13 cellular contexts compared by ENCODE assay signal in genomic region chr17:43634681-43635125, GRCh38. TPM values are rescaled to one million over a fixed set of nuclear protein-coding genes. Genes with fewer than 3 reads are reported as not detected.
DNase-seq lines count a peak whose midpoint lies in the region; ATAC-seq and TF ChIP-seq lines count a peak whose summit lies in the region.
"Had no signal": no experiment of that assay in that cellular context is flagged by ENCODE, and none has a peak within 500 bp of the region (broad histone marks: within the 10 kb centered on the region; RNA-seq: fewer than 3 reads in every experiment).

No MANE protein-coding gene starts in this region.

- TF ChIP-seq POLR2A in body of pancreas (IDR thresholded peaks at IDR 0.05): no peak
- no peak for TF ChIP-seq POLR2A in suprapubic skin (IDR thresholded peaks at IDR 0.05)

- ATAC-seq in body of pancreas: peak; percentile 42
- ATAC-seq in foreskin keratinocyte: peak; percentile 42

- no peak overlapping the region for H3K4me3 ChIP-seq in body of pancreas
- H3K4me3 ChIP-seq in mesendoderm (ENCODE audit: low read length): no peak overlapping the region
- no peak overlapping the region for H3K4me3 ChIP-seq in suprapubic skin
- H3K4me3 ChIP-seq: BLaER1 treated with 17β-estradiol and CSF1 and Interleukin-3, amounts not matched to agents 10 nM and 100 nM; tibial artery had no signal

- no peak overlapping the region for H3K4me2 ChIP-seq in mesendoderm (ENCODE audit: low read length)
- H3K4me2 ChIP-seq: BLaER1 treated with 17β-estradiol and CSF1 and Interleukin-3, amounts not matched to agents 10 nM and 100 nM had no signal

- no peaks in the 10 kb centered on the region for H3K79me1 ChIP-seq in mesendoderm (ENCODE audit: low read length)

- no peaks in the 10 kb centered on the region for H3K9me3 ChIP-seq in body of pancreas
- no peaks in the 10 kb centered on the region for H3K9me3 ChIP-seq in suprapubic skin
- H3K9me3 ChIP-seq: BLaER1 treated with 17β-estradiol and CSF1 and Interleukin-3, amounts not matched to agents 10 nM and 100 nM; tibial artery had no signal

- no peak overlapping the region for H2BK120ac ChIP-seq in mesendoderm (ENCODE audit: low read depth, low read length)

- H3K4me1 ChIP-seq in body of pancreas (no peaks in the 10 kb centered on the region), foreskin keratinocyte (peaks cover 5% of the 10 kb centered on the region), mesendoderm (ENCODE audit: control insufficient read depth, low read depth, low read length) (no peaks in the 10 kb centered on the region), suprapubic skin (peaks cover 13% of the 10 kb centered on the region)
- H3K4me1 ChIP-seq: tibial artery had no signal

- intact Hi-C loops in body of pancreas (cut with DNase I): no loop called here

- no peak overlapping the region for H3K9ac ChIP-seq in mesendoderm (ENCODE audit: low read length)
- H3K9ac ChIP-seq: BLaER1 treated with 17β-estradiol and CSF1 and Interleukin-3, amounts not matched to agents 10 nM and 100 nM had no signal

- no peak overlapping the region for H2BK15ac ChIP-seq in mesendoderm (replicated peaks; ENCODE audit: low read depth)

- no peak overlapping the region for H2BK5ac ChIP-seq in mesendoderm (ENCODE audit: low read length)

- no peak overlapping the region for H3K4ac ChIP-seq in mesendoderm (ENCODE audit: low read depth, low read length)

- no peak overlapping the region for H3K18ac ChIP-seq in mesendoderm (ENCODE audit: low read length)

- DNase-seq in body of pancreas (peak in 2 of 4 donors; percentile 6 to 8), foreskin keratinocyte (peak; percentile 55 to 73), mesendoderm (no peak), suprapubic skin (ENCODE audit: low spot score in 2 of 2) (no peak), SHP77 (lab: John Stamatoyannopoulos, UW) (no peak), cortex of kidney (lab: John Stamatoyannopoulos, UW) (no peak), Kasumi-1 (lab: John Stamatoyannopoulos, UW) (no peak)
- DNase-seq: DMS153, erythroblast, GOT3, NCI-H446, tibial artery had no signal

- no peaks in the 10 kb centered on the region for H3K79me2 ChIP-seq in mesendoderm (ENCODE audit: control insufficient read depth, insufficient read depth, low read length)

- H3K56ac ChIP-seq in mesendoderm (ENCODE audit: low read length): peak overlapping the region; percentile 25

- TF ChIP-seq EP300 in suprapubic skin (IDR thresholded peaks at IDR 0.05): no peak

- H3K23ac ChIP-seq in mesendoderm (ENCODE audit: low read length): no peak overlapping the region

- no peaks in the 10 kb centered on the region for H3K36me3 ChIP-seq in body of pancreas (replicated peaks in 1 of 2; ENCODE audit: insufficient read depth in 1 of 2, low read depth in 2 of 2)
- no peaks in the 10 kb centered on the region for H3K36me3 ChIP-seq in mesendoderm (ENCODE audit: control insufficient read depth, insufficient read depth, low read length)
- no peaks in the 10 kb centered on the region for H3K36me3 ChIP-seq in suprapubic skin
- H3K36me3 ChIP-seq: BLaER1 treated with 17β-estradiol and CSF1 and Interleukin-3, amounts not matched to agents 10 nM and 100 nM; tibial artery had no signal

- H2AK5ac ChIP-seq in mesendoderm (ENCODE audit: low read length): no peak overlapping the region

- no peaks in the 10 kb centered on the region for H3K27me3 ChIP-seq in body of pancreas
- no peaks in the 10 kb centered on the region for H3K27me3 ChIP-seq in foreskin keratinocyte
- no peaks in the 10 kb centered on the region for H3K27me3 ChIP-seq in mesendoderm (ENCODE audit: insufficient read depth, low read length, poor library complexity)
- no peaks in the 10 kb centered on the region for H3K27me3 ChIP-seq in suprapubic skin
- H3K27me3 ChIP-seq: BLaER1 treated with 17β-estradiol and CSF1 and Interleukin-3, amounts not matched to agents 10 nM and 100 nM; tibial artery had no signal

- H4K8ac ChIP-seq in mesendoderm (ENCODE audit: low read depth, low read length): no peak overlapping the region

- no peak overlapping the region for H4K5ac ChIP-seq in mesendoderm (ENCODE audit: low read length)

- H3K27ac ChIP-seq in body of pancreas (no peak overlapping the region), foreskin keratinocyte (no peak overlapping the region), mesendoderm (ENCODE audit: low read depth, low read length) (no peak overlapping the region), suprapubic skin (peak overlapping the region; percentile 46)
- H3K27ac ChIP-seq: BLaER1 treated with 17β-estradiol and CSF1 and Interleukin-3, amounts not matched to agents 10 nM and 100 nM had no signal

- no peak for TF ChIP-seq CTCF in body of pancreas (IDR thresholded peaks at IDR 0.05)
- TF ChIP-seq CTCF in foreskin keratinocyte (conservative IDR thresholded peaks at IDR 0.05): no peak
- TF ChIP-seq CTCF in suprapubic skin (IDR thresholded peaks at IDR 0.05): no peak

- 39 to 40% methylated on average over 11 to 13 of the region's 13 CpGs for WGBS in body of pancreas, 2 donors
- WGBS in mesendoderm (ENCODE audit: extremely low coverage, insufficient coverage, low lambda C conversion rate): no CpG with 5 or more reads among the region's 13 CpGs
- 20% methylated on average over 13 of the region's 13 CpGs for WGBS in suprapubic skin

RNA-seq across cellular contexts. Expression of gene MEOX1, which starts 27.0 kb away (rescaled TPM):
- total RNA-seq in body of pancreas: 1 to 10 TPM in 1 of 2 donors, under 1 TPM in 1; 0.52 to 2.3 TPM
- total RNA-seq in foreskin keratinocyte: 0.17 and 0.18 TPM in 2 replicates
- polyA plus RNA-seq in foreskin keratinocyte: 0.16 and 0.18 TPM in 2 replicates
- polyA plus RNA-seq in mesendoderm (2013, experiment 1 of 2): 0.04 TPM
- polyA plus RNA-seq in mesendoderm (2013, experiment 2 of 2): 0.04 TPM
- total RNA-seq in suprapubic skin: 1 to 10 TPM; 2.7 to 6.4 (median 4.2) TPM

Comparison
In these comparisons a context has a peak if more than half of its experiments do, and no peak if none do; other contexts are left out.
1. DNase-seq: peak in foreskin keratinocyte (2 of 2); none in mesendoderm (single experiment), suprapubic skin (0 of 2), SHP77 (0 of 2), cortex of kidney (single experiment) and Kasumi-1 (0 of 2).